In genomic region chr15:85533949-85534543, GRCh38 we compare ENCODE assay signal across 9 cellular contexts.
A peak's percentile ranks its signal among the peaks of the same experiment; 100 is the strongest.
DNase-seq lines count a peak whose midpoint lies in the region; ATAC-seq and TF ChIP-seq lines count a peak whose summit lies in the region.
"Had no signal": no experiment of that assay in that cellular context is flagged by ENCODE, and none has a peak within 500 bp of the region (broad histone marks: within the 10 kb centered on the region; RNA-seq: fewer than 3 reads in every experiment).

No MANE protein-coding gene starts in this region.

- H2AK5ac ChIP-seq in neuronal stem cell (ENCODE audit: low read depth, low read length) = no peak overlapping the region

- peaks cover 52% of the 10 kb centered on the region for H3K4me1 Mint-ChIP-seq in memory B cell

- ATAC-seq in GM18520 (IDR thresholded peaks at IDR 0.05; ENCODE audit: unreplicated experiment) = peak; percentile 78
- ATAC-seq in HG02571 (IDR thresholded peaks at IDR 0.05; ENCODE audit: unreplicated experiment) = peak; percentile 85
- ATAC-seq in memory B cell (ENCODE audit: low read depth) = peak; percentile 77

- H3K14ac ChIP-seq in neuronal stem cell (ENCODE audit: low read length) = no peak overlapping the region

- peak; percentile 65 for DNase-seq in NB4 (ENCODE audit: low read depth)
- DNase-seq in memory B cell (ENCODE audit: low spot score in 2 of 2) = peak in 1 of 2 donors; percentile 49
- no peak for DNase-seq in neuronal stem cell (ENCODE audit: low spot score)
- DNase-seq in HT-29 (ENCODE audit: low spot score) = no peak
- DNase-seq in effector CD8-positive, alpha-beta T cell (lab: John Stamatoyannopoulos, UW) = no peak
- DNase-seq in LoVo (ENCODE audit: low spot score) = no peak

- no peaks in the 10 kb centered on the region for H3K9me3 Mint-ChIP-seq in memory B cell

- H3K9ac ChIP-seq in neuronal stem cell (ENCODE audit: low read depth, low read length, poor library complexity) = no peak overlapping the region

- peak overlapping the region; percentile 92 for H3K27ac Mint-ChIP-seq in memory B cell

- H3K79me1 ChIP-seq in neuronal stem cell (ENCODE audit: low read depth, low read length) = peaks cover 3% of the 10 kb centered on the region

- no peak overlapping the region for H2BK12ac ChIP-seq in neuronal stem cell (ENCODE audit: low read length)

- no peak overlapping the region for H2BK120ac ChIP-seq in neuronal stem cell (ENCODE audit: low read depth, low read length)

- H3K4me3 Mint-ChIP-seq in memory B cell = peak overlapping the region; percentile 64

- H3K36me3 Mint-ChIP-seq in memory B cell = peaks cover 13% of the 10 kb centered on the region

- H3K4me3 ChIP-seq in NB4 (ENCODE audit: low read depth, low read length) (no peak overlapping the region), neuronal stem cell (ENCODE audit: low read length in 2 of 2) (no peak overlapping the region)

- H3K9me3 ChIP-seq in neuronal stem cell (replicated peaks in 1 of 2; ENCODE audit: control insufficient read depth in 2 of 2, insufficient read depth in 1 of 2, low read depth in 1 of 2, low read length in 2 of 2) = no peaks in the 10 kb centered on the region

- H3K27me3 Mint-ChIP-seq in memory B cell = no peaks in the 10 kb centered on the region

- H2BK15ac ChIP-seq in neuronal stem cell (ENCODE audit: low read length) = no peak overlapping the region

- no peak overlapping the region for H3K18ac ChIP-seq in neuronal stem cell (ENCODE audit: low read length)

- H2BK5ac ChIP-seq in neuronal stem cell (ENCODE audit: low read length) = no peak overlapping the region

- no peak overlapping the region for H4K91ac ChIP-seq in neuronal stem cell (ENCODE audit: low read depth, low read length, poor library complexity)

- no peak for TF ChIP-seq CTCF in NB4 (IDR thresholded peaks at IDR 0.05; ENCODE audit: low read depth, low read length)

- peaks cover 4 to 71% of the 10 kb centered on the region in 2 donors for H3K36me3 ChIP-seq in neuronal stem cell (replicated peaks in 1 of 2; ENCODE audit: control insufficient read depth in 2 of 2, insufficient read depth in 2 of 2, low read length in 2 of 2)

- no peak overlapping the region for H2AFZ ChIP-seq in neuronal stem cell (ENCODE audit: low read length)

- peaks cover 0 to 4% of the 10 kb centered on the region in 2 donors for H3K4me1 ChIP-seq in neuronal stem cell (ENCODE audit: control insufficient read depth in 2 of 2, insufficient read depth in 1 of 2, low read depth in 1 of 2, low read length in 2 of 2)

- no peak overlapping the region for H3K27ac ChIP-seq in neuronal stem cell (replicated peaks; ENCODE audit: low read length)
- H3K27ac ChIP-seq: epithelial cell of prostate had no signal

- H3K4me2 ChIP-seq in neuronal stem cell (ENCODE audit: insufficient read depth, low read length, poor library complexity, severe bottlenecking) = no peak overlapping the region

- H3K4ac ChIP-seq in neuronal stem cell (ENCODE audit: low read length) = no peak overlapping the region

- no CpG with 5 or more reads among the region's 5 CpGs for WGBS in neuronal stem cell (ENCODE audit: extremely low coverage in 2 of 2, insufficient read length in 2 of 2, insufficient replicate concordance in 1 of 2), 2 donors

- H3K27me3 ChIP-seq in neuronal stem cell (ENCODE audit: control insufficient read depth in 3 of 3, insufficient read depth in 3 of 3, low read depth in 1 of 3, low read length in 3 of 3) = no peaks in the 10 kb centered on the region

- no peak for TF ChIP-seq POLR2A in NB4 (IDR thresholded peaks at IDR 0.05; ENCODE audit: extremely low read depth, insufficient read length)

- H4K8ac ChIP-seq in neuronal stem cell (ENCODE audit: low read depth, low read length) = no peak overlapping the region

- no peak overlapping the region for H3K23ac ChIP-seq in neuronal stem cell (ENCODE audit: low read depth, low read length, poor library complexity)
